ENCODE assay signal across 15 cellular contexts in genomic region chr9:16158063-16158462, GRCh38.
DNase-seq lines count a peak whose midpoint lies in the region; ATAC-seq and TF ChIP-seq lines count a peak whose summit lies in the region.
"Had no signal": no experiment of that assay in that cellular context is flagged by ENCODE, and none has a peak within 500 bp of the region (broad histone marks: within the 10 kb centered on the region; RNA-seq: fewer than 3 reads in every experiment).

No MANE protein-coding gene starts in this region.

- H2AFZ ChIP-seq in SK-N-SH (ENCODE audit: low read depth) (no peak overlapping the region), hepatocyte (peak overlapping the region; percentile 32), smooth muscle cell (ENCODE audit: low read depth) (peak overlapping the region; percentile 66)
- H2AFZ ChIP-seq: GM23248 had no signal

- TF ChIP-seq CTCF in SK-N-SH (IDR thresholded peaks at IDR 0.05) (no peak), hepatocyte (IDR thresholded peaks at IDR 0.05; ENCODE audit: poor library complexity) (no peak), neural crest cell (conservative IDR thresholded peaks at IDR 0.05) (no peak), smooth muscle cell (IDR thresholded peaks at IDR 0.05; ENCODE audit: borderline replicate concordance, insufficient read depth, poor library complexity, severe bottlenecking) (no peak), tibial nerve (IDR thresholded peaks at IDR 0.05) (no peak)

- CTCF ChIA-PET in SK-N-SH (lab: Yijun Ruan, JAX), result interaction anchor here (0.7 kb wide), 1 partner anchor 22 kb away, joined by 3 read pairs; no protein-coding TSS in a partner anchor

- H4K20me1 ChIP-seq in SK-N-SH (ENCODE audit: insufficient read depth) (no peaks in the 10 kb centered on the region), hepatocyte (ENCODE audit: insufficient read depth, poor library complexity, severe bottlenecking) (no peaks in the 10 kb centered on the region), smooth muscle cell (ENCODE audit: low read depth) (no peaks in the 10 kb centered on the region)

- H3K27me3 ChIP-seq in SK-N-SH (ENCODE audit: insufficient read depth) (no peaks in the 10 kb centered on the region), hepatocyte (no peaks in the 10 kb centered on the region), smooth muscle cell (ENCODE audit: low read depth) (no peaks in the 10 kb centered on the region), tibial nerve (no peaks in the 10 kb centered on the region)
- H3K27me3 ChIP-seq: BE2C had no signal

- H3K4me1 ChIP-seq in SK-N-SH (ENCODE audit: control insufficient read depth in 1 of 2, insufficient read depth in 2 of 2, low read depth in 1 of 2, low read length in 1 of 2) (peaks cover 0 to 29% of the 10 kb centered on the region in 2 experiments; a peak in 2 of 4 replicates), hepatocyte (ENCODE audit: insufficient read depth) (peaks cover 23% of the 10 kb centered on the region), smooth muscle cell (ENCODE audit: low read depth) (no peaks in the 10 kb centered on the region), tibial nerve (peaks cover 0 to 10% (median 0%) of the 10 kb centered on the region in 4 donors)

- 65% methylated on average over 8 of the region's 8 CpGs for WGBS in SK-N-SH (ENCODE audit: low lambda C conversion rate)
- WGBS in hepatocyte (ENCODE audit: low lambda C conversion rate, missing lambda C conversion rate), result 45% methylated on average over 8 of the region's 8 CpGs
- WGBS in smooth muscle cell (ENCODE audit: low lambda C conversion rate), result 34% methylated on average over 8 of the region's 8 CpGs
- WGBS in tibial nerve, 2 donors, result 71 to 74% methylated on average over 8 of the region's 8 CpGs

- POLR2A ChIA-PET in SK-N-SH (lab: Yijun Ruan, JAX), result interaction anchor here (0.7 kb wide), 2 partner anchors 21 to 521 kb away, joined by 3 read pairs; no protein-coding TSS in a partner anchor

- no peak overlapping the region for H3K4me3 ChIP-seq in SK-N-SH (ENCODE audit: low read depth in 2 of 2, low read length in 1 of 2)
- H3K4me3 ChIP-seq in hepatocyte, result no peak overlapping the region
- H3K4me3 ChIP-seq in smooth muscle cell, result no peak overlapping the region
- no peak overlapping the region for H3K4me3 ChIP-seq in tibial nerve
- H3K4me3 ChIP-seq: GM23248 had no signal

- H3K27ac ChIP-seq in SK-N-SH (ENCODE audit: low read depth in 2 of 2, low read length in 1 of 2) (peak overlapping the region in 1 of 2 experiments; percentile 83; a peak in 1 of 4 replicates), hepatocyte (peak overlapping the region; percentile 62), smooth muscle cell (ENCODE audit: low read depth) (no peak overlapping the region), tibial nerve (no peak overlapping the region)
- H3K27ac ChIP-seq: GM23248 had no signal

- TF ChIP-seq POLR2A in tibial nerve (IDR thresholded peaks at IDR 0.05), result no peak

- H3F3A ChIP-seq in SK-N-SH (replicated peaks; ENCODE audit: insufficient read depth), result no peaks in the 10 kb centered on the region
- peaks cover 3% of the 10 kb centered on the region for H3F3A ChIP-seq in smooth muscle cell (ENCODE audit: low read depth)

- ATAC-seq in HG03097 (IDR thresholded peaks at IDR 0.05; ENCODE audit: low FRiP score, unreplicated experiment), result no peak

- peak; percentile 9; the same call in 1 of the 2 replicates for TF ChIP-seq RAD21 in SK-N-SH (IDR thresholded peaks at IDR 0.05; ENCODE audit: low read length)

- H3K36me3 Mint-ChIP-seq in neural crest cell (ENCODE audit: low read depth), result peaks cover 1% of the 10 kb centered on the region
- H3K36me3 Mint-ChIP-seq: CD4-positive, CD25-positive, alpha-beta regulatory T cell; CD8-positive, alpha-beta memory T cell had no signal

- H3K4me3 Mint-ChIP-seq in neural crest cell, result peak overlapping the region; percentile 7
- H3K4me3 Mint-ChIP-seq: CD4-positive, CD25-positive, alpha-beta regulatory T cell; CD8-positive, alpha-beta memory T cell had no signal

- H3K4me1 Mint-ChIP-seq in neural crest cell, result peaks cover 65% of the 10 kb centered on the region

- peaks cover 4% of the 10 kb centered on the region for H3K9me3 Mint-ChIP-seq in neural crest cell

- H3K9me3 ChIP-seq in SK-N-SH (no peaks in the 10 kb centered on the region), hepatocyte (ENCODE audit: low read depth) (no peaks in the 10 kb centered on the region), smooth muscle cell (replicated peaks; ENCODE audit: low read depth) (no peaks in the 10 kb centered on the region), tibial nerve (no peaks in the 10 kb centered on the region)
- H3K9me3 ChIP-seq: BE2C had no signal

- H3K27me3 Mint-ChIP-seq in neural crest cell (ENCODE audit: low read depth), result no peaks in the 10 kb centered on the region
- H3K27me3 Mint-ChIP-seq: CD4-positive, CD25-positive, alpha-beta regulatory T cell had no signal

- H3K9me2 ChIP-seq in SK-N-SH (no peaks in the 10 kb centered on the region), hepatocyte (replicated peaks; ENCODE audit: insufficient read depth) (no peaks in the 10 kb centered on the region)

- H3K9ac ChIP-seq in SK-N-SH, result no peak overlapping the region
- no peak overlapping the region for H3K9ac ChIP-seq in smooth muscle cell (ENCODE audit: low read depth)
- H3K9ac ChIP-seq: GM23248 had no signal

- H3K27ac Mint-ChIP-seq in neural crest cell (ENCODE audit: unreplicated experiment), result peak overlapping the region; percentile 86
- H3K27ac Mint-ChIP-seq: CD4-positive, CD25-positive, alpha-beta regulatory T cell; CD8-positive, alpha-beta memory T cell had no signal

- no peak overlapping the region for H3K4me2 ChIP-seq in SK-N-SH
- H3K4me2 ChIP-seq in hepatocyte, result peak overlapping the region; percentile 24
- peak overlapping the region; percentile 45 for H3K4me2 ChIP-seq in smooth muscle cell

- DNase-seq in SK-N-SH (peak; percentile 54), hepatocyte (ENCODE audit: low spot score) (no peak), neural crest cell (ENCODE audit: low read depth, low spot score) (no peak), smooth muscle cell (lab: John Stamatoyannopoulos, UW; ENCODE audit: unreplicated experiment) (no peak), tibial nerve (ENCODE audit: low spot score in 2 of 2) (no peak), DMS 273 (lab: John Stamatoyannopoulos, UW; ENCODE audit: unreplicated experiment) (no peak)
- DNase-seq: BE2C; C1 segment of cervical spinal cord; CD4-positive, CD25-positive, alpha-beta regulatory T cell; CD8-positive, alpha-beta memory T cell; COR-L47; GM23248; HCEC 1CT; IMR-90 had no signal

- H3K36me3 ChIP-seq in SK-N-SH (replicated peaks in 1 of 2; ENCODE audit: control insufficient read depth in 1 of 2, insufficient read depth in 2 of 2, low read length in 1 of 2) (no peaks in the 10 kb centered on the region), hepatocyte (replicated peaks; ENCODE audit: insufficient read depth, low read depth) (no peaks in the 10 kb centered on the region), smooth muscle cell (ENCODE audit: low read depth) (no peaks in the 10 kb centered on the region), tibial nerve (no peaks in the 10 kb centered on the region)
- H3K36me3 ChIP-seq: BE2C had no signal

- H3K79me2 ChIP-seq in SK-N-SH (ENCODE audit: insufficient read depth) (no peaks in the 10 kb centered on the region), hepatocyte (no peaks in the 10 kb centered on the region), smooth muscle cell (ENCODE audit: low read depth) (no peaks in the 10 kb centered on the region)

- TF ChIP-seq EP300 in SK-N-SH (IDR thresholded peaks at IDR 0.05; ENCODE audit: borderline replicate concordance in 1 of 2, low read depth in 1 of 2, low read length in 1 of 2) (peak in 1 of 2 experiments; percentile 79; a peak in 2 of 4 replicates), tibial nerve (IDR thresholded peaks at IDR 0.05) (no peak)

TF ChIP-seq in SK-N-SH, 30 proteins besides CTCF, POLR2A, EP300 and RAD21:
- TF ChIP-seq JUND (IDR thresholded peaks at IDR 0.05) (no peak), NFIC (IDR thresholded peaks at IDR 0.05; ENCODE audit: borderline replicate concordance) (no peak), CHD2 (IDR thresholded peaks at IDR 0.05; ENCODE audit: low read length, partially characterized antibody) (peak; percentile 26), GATA2 (CRISPR knock-in tag; IDR thresholded peaks at IDR 0.05) (0 out of 2 replicates have a peak, but pooled peaks have one; percentile 43), TCF12 (IDR thresholded peaks at IDR 0.05) (peak; percentile 18; the same call in 1 of the 2 replicates), RCOR1 (IDR thresholded peaks at IDR 0.05; ENCODE audit: low read length) (peak; percentile 93)
